1 cellular context compared by ENCODE assay signal in genomic region chr7:106774213-106774767, GRCh38.
TF ChIP-seq lines count a peak whose summit lies in the region.

No MANE protein-coding gene starts in this region.

TF ChIP-seq in K562, 482 proteins besides CTCF, POLR2A, EP300 and RAD21 (continued from another document and continues in another):
- TF ChIP-seq ZBTB33 (CRISPR knock-in tag; IDR thresholded peaks at IDR 0.05) = no peak
- TF ChIP-seq CTCFL (IDR thresholded peaks at IDR 0.05; ENCODE audit: borderline replicate concordance, insufficient read depth, low read depth, low read length, poor library complexity, severe bottlenecking) = no peak
- no peak for TF ChIP-seq E2F1 (CRISPR knock-in tag; IDR thresholded peaks at IDR 0.05)
- no peak for TF ChIP-seq BHLHE40 (IDR thresholded peaks at IDR 0.05; ENCODE audit: low read length)
- no peak for TF ChIP-seq ZNF24 (IDR thresholded peaks at IDR 0.05)
- peak; percentile 59 for TF ChIP-seq DEAF1 (CRISPR knock-in tag; IDR thresholded peaks at IDR 0.05)
- TF ChIP-seq CBFA2T2 (conservative IDR thresholded peaks at IDR 0.05) = no peak
- no peak for TF ChIP-seq ZSCAN29 (IDR thresholded peaks at IDR 0.05)
- no peak for TF ChIP-seq ZBTB34 (CRISPR knock-in tag; IDR thresholded peaks at IDR 0.05)
- no peak for TF ChIP-seq E2F8 (IDR thresholded peaks at IDR 0.05; ENCODE audit: low read depth, partially characterized antibody)
- TF ChIP-seq POLR3A (IDR thresholded peaks at IDR 0.05; ENCODE audit: borderline replicate concordance, extremely low read depth, insufficient read depth, insufficient read length) = no peak
- TF ChIP-seq ATF2 (CRISPR knock-in tag; IDR thresholded peaks at IDR 0.05) = no peak
- no peak for TF ChIP-seq FOXJ2 (tag; IDR thresholded peaks at IDR 0.05)
- TF ChIP-seq ELF1 (tag; IDR thresholded peaks at IDR 0.05) = no peak
- TF ChIP-seq SRSF3 (IDR thresholded peaks at IDR 0.05; ENCODE audit: insufficient read depth, low read length) = no peak
- no peak for TF ChIP-seq ZNF408 (CRISPR knock-in tag; IDR thresholded peaks at IDR 0.05; ENCODE audit: low read depth)
- TF ChIP-seq E4F1 (CRISPR knock-in tag; IDR thresholded peaks at IDR 0.05; ENCODE audit: borderline replicate concordance) = peak; percentile 65; the same call in 1 of the 2 replicates
- TF ChIP-seq SNAPC5 (CRISPR knock-in tag; IDR thresholded peaks at IDR 0.05) = no peak
- TF ChIP-seq SMAD3 (CRISPR knock-in tag; conservative IDR thresholded peaks at IDR 0.05) = peak; percentile 88
- no peak for TF ChIP-seq ZNF512 (tag; IDR thresholded peaks at IDR 0.05)
- no peak for TF ChIP-seq TAL1 (IDR thresholded peaks at IDR 0.05)
- TF ChIP-seq PRPF4 (IDR thresholded peaks at IDR 0.05; ENCODE audit: insufficient read depth, low read depth, low read length, poor library complexity, severe bottlenecking) = no peak
- TF ChIP-seq ZNF445 (CRISPR knock-in tag; IDR thresholded peaks at IDR 0.05; ENCODE audit: low read depth) = peak; percentile 82
- no peak for TF ChIP-seq POU5F1 (IDR thresholded peaks at IDR 0.05; ENCODE audit: borderline replicate concordance, low read depth, low read length, partially characterized antibody)
- no peak for TF ChIP-seq PRMT5 (CRISPR knock-in tag; IDR thresholded peaks at IDR 0.05)
- TF ChIP-seq ZNF583 (CRISPR knock-in tag; IDR thresholded peaks at IDR 0.05) = peak; percentile 90
- TF ChIP-seq POLR2H (tag; IDR thresholded peaks at IDR 0.05; ENCODE audit: low read depth) = no peak
- no peak for TF ChIP-seq POLR2AphosphoS2 (IDR thresholded peaks at IDR 0.05; ENCODE audit: low read length)
- TF ChIP-seq HNRNPK (IDR thresholded peaks at IDR 0.05; ENCODE audit: low read depth, low read length, poor library complexity, severe bottlenecking) = no peak
- TF ChIP-seq TSHZ1 (CRISPR knock-in tag; IDR thresholded peaks at IDR 0.05) = peak; percentile 72
- TF ChIP-seq MTA2 (IDR thresholded peaks at IDR 0.05; ENCODE audit: low read depth) = no peak
- peak; percentile 15 for TF ChIP-seq NUFIP1 (IDR thresholded peaks at IDR 0.05; ENCODE audit: partially characterized antibody)
- TF ChIP-seq ATF4 (CRISPR knock-in tag; IDR thresholded peaks at IDR 0.05) = peak; percentile 75
- no peak for TF ChIP-seq E2F6 (IDR thresholded peaks at IDR 0.05; ENCODE audit: borderline replicate concordance in 1 of 2, extremely low read depth in 1 of 2, insufficient read depth in 1 of 2, insufficient read length in 1 of 2, low read depth in 1 of 2, low read length in 1 of 2, poor library complexity in 1 of 2, severe bottlenecking in 1 of 2)
